8 cellular contexts compared by ENCODE assay signal in the genomic region with DNA sequence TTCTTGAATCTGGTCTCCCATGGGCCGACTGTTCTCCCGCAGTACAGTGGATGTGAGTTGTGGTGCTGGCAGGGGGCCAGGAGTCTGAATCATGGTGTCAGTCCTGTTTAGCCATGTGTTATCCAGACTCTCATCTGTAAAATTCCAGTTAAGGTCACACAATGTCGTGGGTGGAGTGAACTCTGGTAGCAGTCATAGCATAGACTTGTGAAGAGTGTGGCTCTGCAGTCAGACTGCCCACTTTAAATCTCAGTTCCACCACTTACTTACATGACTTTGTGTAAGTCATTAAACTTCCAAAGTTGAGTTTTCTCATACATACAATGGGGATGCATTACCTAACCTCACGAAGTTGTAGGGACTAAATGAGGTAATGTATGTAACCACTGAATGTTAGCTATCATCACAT.
DNase-seq lines count a peak whose midpoint lies in the region; ATAC-seq and TF ChIP-seq lines count a peak whose summit lies in the region.

No MANE protein-coding gene starts in this region.

- no peaks in the 10 kb centered on the region for H3K27me3 Mint-ChIP-seq in stimulated activated naive B cell treated with anti-CD40 and anti-IgM and Interleukin-4, amounts not matched to agents 10 μg/mL and 1 μg/mL and 100 μg/mL, for 72 hours
- H3K27me3 Mint-ChIP-seq in effector memory CD8-positive, alpha-beta T cell = no peaks in the 10 kb centered on the region

- H3K4me3 Mint-ChIP-seq in stimulated activated naive B cell treated with anti-CD40 and anti-IgM and Interleukin-4, amounts not matched to agents 10 μg/mL and 1 μg/mL and 100 μg/mL, for 72 hours = no peak overlapping the region
- no peak overlapping the region for H3K4me3 Mint-ChIP-seq in effector memory CD8-positive, alpha-beta T cell

- peaks cover 20 to 35% of the 10 kb centered on the region in 2 donors for H3K36me3 Mint-ChIP-seq in stimulated activated naive B cell treated with anti-CD40 and anti-IgM and Interleukin-4, amounts not matched to agents 10 μg/mL and 1 μg/mL and 100 μg/mL, for 72 hours
- H3K36me3 Mint-ChIP-seq in effector memory CD8-positive, alpha-beta T cell (ENCODE audit: insufficient read depth) = peaks cover 36% of the 10 kb centered on the region

- ATAC-seq in stimulated activated naive B cell treated with anti-CD40 and anti-IgM and Interleukin-4, amounts not matched to agents 10 μg/mL and 1 μg/mL and 100 μg/mL, for 72 hours (replicated peaks) = no peak
- ATAC-seq in effector memory CD8-positive, alpha-beta T cell (replicated peaks) = no peak

- no peaks in the 10 kb centered on the region for H3K4me1 Mint-ChIP-seq in stimulated activated naive B cell treated with anti-CD40 and anti-IgM and Interleukin-4, amounts not matched to agents 10 μg/mL and 1 μg/mL and 100 μg/mL, for 72 hours
- H3K4me1 Mint-ChIP-seq in effector memory CD8-positive, alpha-beta T cell (ENCODE audit: low read depth in 2 of 2) = no peaks in the 10 kb centered on the region

- no peak overlapping the region for H3K27ac Mint-ChIP-seq in stimulated activated naive B cell treated with anti-CD40 and anti-IgM and Interleukin-4, amounts not matched to agents 10 μg/mL and 1 μg/mL and 100 μg/mL, for 72 hours
- H3K27ac Mint-ChIP-seq in effector memory CD8-positive, alpha-beta T cell = peak overlapping the region in 1 of 2 donors; percentile 69

- H3K9me3 Mint-ChIP-seq in stimulated activated naive B cell treated with anti-CD40 and anti-IgM and Interleukin-4, amounts not matched to agents 10 μg/mL and 1 μg/mL and 100 μg/mL, for 72 hours = no peaks in the 10 kb centered on the region
- H3K9me3 Mint-ChIP-seq in effector memory CD8-positive, alpha-beta T cell = no peaks in the 10 kb centered on the region

- no peak for TF ChIP-seq POLR2A in erythroblast (IDR thresholded peaks at IDR 0.05; ENCODE audit: low read length)

- peak; percentile 99 for DNase-seq in EH (ENCODE audit: low read depth)
- DNase-seq in NCI-H748 treated with DMSO at 0.1 percent for 48 hours (lab: John Stamatoyannopoulos, UW) = peak; percentile 45
- DNase-seq in erythroblast (lab: John Stamatoyannopoulos, UW) = peak; percentile 67 to 75
- peak; percentile 97 for DNase-seq in non-pigmented ciliary epithelial cell (ENCODE audit: low read depth)
- no peak for DNase-seq in central memory CD4-positive, alpha-beta T cell
- DNase-seq in stimulated activated naive B cell treated with anti-CD40 and anti-IgM and Interleukin-4, amounts not matched to agents 10 μg/mL and 1 μg/mL and 100 μg/mL, for 72 hours = no peak
- DNase-seq in effector memory CD8-positive, alpha-beta T cell = no peak
- no peak for DNase-seq in NCI-H2081 (lab: John Stamatoyannopoulos, UW)

Comparison
In these comparisons a context has a peak if more than half of its experiments do, and no peak if none do; other contexts are left out.
1. DNase-seq: peak in EH (single experiment), NCI-H748 treated with DMSO at 0.1 percent for 48 hours (single experiment), erythroblast (2 of 2) and non-pigmented ciliary epithelial cell (single experiment); none in central memory CD4-positive, alpha-beta T cell (single experiment), stimulated activated naive B cell treated with anti-CD40 and anti-IgM and Interleukin-4, amounts not matched to agents 10 μg/mL and 1 μg/mL and 100 μg/mL, for 72 hours (single experiment), effector memory CD8-positive, alpha-beta T cell (0 of 3) and NCI-H2081 (0 of 2).